Comparison of ENCODE assay signal across 33 cellular contexts in genomic region chr7:3440509-3440908, GRCh38.
"Had no signal": no experiment of that assay in that cellular context is flagged by ENCODE, and none has a peak within 500 bp of the region (broad histone marks: within the 10 kb centered on the region; RNA-seq: fewer than 3 reads in every experiment).

No MANE protein-coding gene starts in this region.

- H3K4me3 Mint-ChIP-seq: activated B cell treated with CpG ODN at 0.5 μM for 24 hours; activated CD8-positive, alpha-beta T cell treated with anti-CD3 and anti-CD28 coated beads for 36 hours; activated naive CD4-positive, alpha-beta T cell treated with anti-CD3 and anti-CD28 coated beads, Interleukin-2, amount 10 ng/mL, durations not matched to agents 7 days and 5 days; activated naive CD8-positive, alpha-beta T cell treated with anti-CD3 and anti-CD28 coated beads, Interleukin-2, amount 10 ng/mL, durations not matched to agents 7 days and 5 days; activated T-cell treated with anti-CD3 and anti-CD28 coated beads, Interleukin-2, amount 50 U/mL, for 4 hours; activated T-helper 17 cell treated with anti-CD3 and anti-CD28 coated beads, Interleukin-2, amount 50 U/mL, for 72 hours; brain; T-cell; T-helper 1 cell treated with Interleukin-12 subunit alpha and Interleukin-12 subunit beta and Interleukin-4 antibody, amounts not matched to agents 30 μg/mL and 1 μg/mL, for 36 hours; T-helper 2 cell treated with Interferon-gamma antibody and Interleukin-4, amounts not matched to agents 5 μg/mL and 100 μg/mL, for 36 hours had no signal

- H3K4me3 ChIP-seq: ascending aorta, breast epithelium, cardiac muscle cell, colonic mucosa, esophagus squamous epithelium, gastroesophageal sphincter had no signal

- ATAC-seq: activated CD4-positive, CD25-positive, alpha-beta regulatory T cell treated with anti-CD3 and anti-CD28 coated beads, Interleukin-2, amount 50 U/mL, for 24 hours; activated CD8-positive, alpha-beta T cell treated with anti-CD3 and anti-CD28 coated beads for 36 hours; activated naive CD4-positive, alpha-beta T cell treated with anti-CD3 and anti-CD28 coated beads, Interleukin-2, amount 50 U/mL, for 72 hours; activated T-cell treated with anti-CD3 and anti-CD28 coated beads, Interleukin-2, amount 50 U/mL, for 4 hours; activated T-helper 17 cell treated with anti-CD3 and anti-CD28 coated beads, Interleukin-2, amount 50 U/mL, for 72 hours; gastroesophageal sphincter; T-cell had no signal

- H3K27ac Mint-ChIP-seq: activated B cell treated with CpG ODN at 0.5 μM for 24 hours; activated CD8-positive, alpha-beta T cell treated with anti-CD3 and anti-CD28 coated beads for 36 hours; activated naive CD4-positive, alpha-beta T cell treated with anti-CD3 and anti-CD28 coated beads, Interleukin-2, amount 10 ng/mL, durations not matched to agents 7 days and 5 days; activated naive CD4-positive, alpha-beta T cell treated with anti-CD3 and anti-CD28 coated beads, Interleukin-2, amount 50 U/mL, for 72 hours; activated naive CD8-positive, alpha-beta T cell treated with anti-CD3 and anti-CD28 coated beads, Interleukin-2, amount 10 ng/mL, durations not matched to agents 7 days and 5 days; activated T-helper 17 cell treated with anti-CD3 and anti-CD28 coated beads, Interleukin-2, amount 50 U/mL, for 72 hours; brain; T-cell; T-helper 1 cell treated with Interleukin-12 subunit alpha and Interleukin-12 subunit beta and Interleukin-4 antibody, amounts not matched to agents 30 μg/mL and 1 μg/mL, for 36 hours; T-helper 2 cell treated with Interferon-gamma antibody and Interleukin-4, amounts not matched to agents 5 μg/mL and 100 μg/mL, for 36 hours had no signal

- H3K9me3 ChIP-seq: colonic mucosa had no signal

- H3K27me3 ChIP-seq: ascending aorta, breast epithelium, cardiac muscle cell, colonic mucosa, esophagus squamous epithelium, gastroesophageal sphincter had no signal

- H3K36me3 ChIP-seq: ascending aorta, breast epithelium, cardiac muscle cell, colonic mucosa, esophagus squamous epithelium, gastroesophageal sphincter, WERI-Rb-1 had no signal

- H3K27ac ChIP-seq: ascending aorta, breast epithelium, cardiac muscle cell, colonic mucosa, epithelial cell of prostate, esophagus squamous epithelium, gastroesophageal sphincter, WERI-Rb-1 had no signal

- FAIRE-seq: endometrium, endothelial cell of umbilical vein had no signal

- H3K4me1 Mint-ChIP-seq: activated B cell treated with CpG ODN at 0.5 μM for 24 hours; activated naive CD4-positive, alpha-beta T cell treated with anti-CD3 and anti-CD28 coated beads, Interleukin-2, amount 10 ng/mL, durations not matched to agents 7 days and 5 days; activated naive CD8-positive, alpha-beta T cell treated with anti-CD3 and anti-CD28 coated beads, Interleukin-2, amount 10 ng/mL, durations not matched to agents 7 days and 5 days; activated T-helper 17 cell treated with anti-CD3 and anti-CD28 coated beads, Interleukin-2, amount 50 U/mL, for 72 hours; T-cell had no signal

- H3K36me3 Mint-ChIP-seq: activated naive CD4-positive, alpha-beta T cell treated with anti-CD3 and anti-CD28 coated beads, Interleukin-2, amount 10 ng/mL, durations not matched to agents 7 days and 5 days; T-cell had no signal

- DNase-seq: activated B cell treated with CpG ODN at 0.5 μM for 24 hours; activated CD4-positive, alpha-beta T cell treated with anti-CD3 and anti-CD28 coated beads for 48 hours; activated CD4-positive, alpha-beta T cell treated with anti-CD3 and anti-CD28 coated beads, Interleukin-2, amount 50 U/mL, for 1 hour; activated CD4-positive, alpha-beta T cell treated with anti-CD3 and anti-CD28 coated beads, Interleukin-2, amount 50 U/mL, for 48 hours; activated CD8-positive, alpha-beta memory T cell treated with anti-CD3 and anti-CD28 coated beads for 24 hours; activated CD8-positive, alpha-beta T cell treated with anti-CD3 and anti-CD28 coated beads for 36 hours; activated effector memory CD4-positive, alpha-beta T cell treated with Interleukin-2 at 50 U/mL for 16 hours; activated gamma-delta T cell treated with Interleukin-2 at 50 U/mL for 16 hours; activated naive CD4-positive, alpha-beta T cell treated with anti-CD3 and anti-CD28 coated beads, Interleukin-2, amount 10 ng/mL, durations not matched to agents 7 days and 5 days; activated naive CD8-positive, alpha-beta T cell treated with anti-CD3 and anti-CD28 coated beads, Interleukin-2, amount 10 ng/mL, durations not matched to agents 7 days and 5 days; activated T-cell treated with anti-CD3 and anti-CD28 coated beads, Interleukin-2, amount 50 U/mL, for 4 hours; central memory CD4-positive, alpha-beta T cell; cerebellar nuclear complex; colonic mucosa; effector CD8-positive, alpha-beta T cell; esophagus squamous epithelium; foreskin melanocyte; T-cell; T1000; WERI-Rb-1 had no signal

- H3K4me1 ChIP-seq: ascending aorta, breast epithelium, colonic mucosa had no signal

- H3K27me3 Mint-ChIP-seq: activated naive CD4-positive, alpha-beta T cell treated with anti-CD3 and anti-CD28 coated beads, Interleukin-2, amount 10 ng/mL, durations not matched to agents 7 days and 5 days; activated naive CD8-positive, alpha-beta T cell treated with anti-CD3 and anti-CD28 coated beads, Interleukin-2, amount 10 ng/mL, durations not matched to agents 7 days and 5 days; brain had no signal
